ENCODE assay signal across 10 cellular contexts in the genomic region with DNA sequence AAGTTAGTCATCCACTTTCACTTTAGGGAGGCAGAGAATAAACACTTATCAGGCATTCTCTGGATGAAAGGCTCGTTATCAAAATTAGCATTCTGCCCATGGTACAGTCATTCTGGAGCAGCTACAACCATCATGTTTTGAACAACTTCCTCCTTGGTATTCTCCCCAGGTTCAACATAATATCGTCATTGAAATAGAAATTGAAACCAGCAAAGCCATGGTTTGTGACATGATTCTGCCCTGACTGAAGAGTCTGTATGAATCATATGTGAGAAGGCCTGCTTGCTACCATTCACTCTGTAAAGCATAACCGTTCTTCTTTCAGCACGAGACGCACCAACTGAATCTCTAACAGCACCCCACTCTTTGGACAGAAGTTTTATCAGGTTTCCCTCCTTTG.
DNase-seq lines count a peak whose midpoint lies in the region; ATAC-seq and TF ChIP-seq lines count a peak whose summit lies in the region.
"Had no signal": no experiment of that assay in that cellular context is flagged by ENCODE, and none has a peak within 500 bp of the region (broad histone marks: within the 10 kb centered on the region; RNA-seq: fewer than 3 reads in every experiment).

No MANE protein-coding gene starts in this region.

- H3K4me3 Mint-ChIP-seq in CD8-positive, alpha-beta T cell = peak overlapping the region; percentile 71
- peak overlapping the region; percentile 54 for H3K4me3 Mint-ChIP-seq in activated naive CD4-positive, alpha-beta T cell treated with anti-CD3 and anti-CD28 coated beads, Interleukin-2, amount 10 ng/mL, durations not matched to agents 7 days and 5 days
- H3K4me3 Mint-ChIP-seq: endodermal cell had no signal

- ATAC-seq in CD8-positive, alpha-beta T cell = peak; percentile 81
- ATAC-seq in HG03095 (IDR thresholded peaks at IDR 0.05; ENCODE audit: unreplicated experiment) = peak; percentile 96

- CTCF ChIA-PET in CD8-positive, alpha-beta T cell (lab: Charles Lee) = no interaction called here
- CTCF ChIA-PET in activated naive CD4-positive, alpha-beta T cell treated with anti-CD3 and anti-CD28 coated beads, Interleukin-2, amount 10 ng/mL, durations not matched to agents 7 days and 5 days (lab: Charles Lee) = no interaction called here

- intact Hi-C loops in CD8-positive, alpha-beta T cell (cut with DNase I, micrococcal nuclease) = loop anchor here (1.0 to 10.0 kb wide), 4 partner anchors 130 to 1411 kb away; no protein-coding TSS in a partner anchor
- intact Hi-C loops in esophagus squamous epithelium (cut with DNase I) = loop anchor here (10.0 kb wide), 1 partner anchor 311 kb away; no protein-coding TSS in a partner anchor

- H3K36me3 ChIP-seq in CD8-positive, alpha-beta T cell (ENCODE audit: insufficient read depth, low read length) = no peaks in the 10 kb centered on the region
- H3K36me3 ChIP-seq in esophagus squamous epithelium = no peaks in the 10 kb centered on the region
- H3K36me3 ChIP-seq: vagina had no signal

- no peaks in the 10 kb centered on the region for H3K9me3 Mint-ChIP-seq in CD8-positive, alpha-beta T cell
- no peaks in the 10 kb centered on the region for H3K9me3 Mint-ChIP-seq in activated naive CD4-positive, alpha-beta T cell treated with anti-CD3 and anti-CD28 coated beads, Interleukin-2, amount 10 ng/mL, durations not matched to agents 7 days and 5 days

- POLR2A ChIA-PET in CD8-positive, alpha-beta T cell (lab: Charles Lee) = no interaction called here

- H3K27ac ChIP-seq in CD8-positive, alpha-beta T cell (ENCODE audit: low read depth, low read length) = no peak overlapping the region
- H3K27ac ChIP-seq in esophagus squamous epithelium = no peak overlapping the region
- H3K27ac ChIP-seq: vagina had no signal

- H3K27me3 Mint-ChIP-seq in CD8-positive, alpha-beta T cell (ENCODE audit: low read depth) = no peaks in the 10 kb centered on the region
- no peaks in the 10 kb centered on the region for H3K27me3 Mint-ChIP-seq in activated naive CD4-positive, alpha-beta T cell treated with anti-CD3 and anti-CD28 coated beads, Interleukin-2, amount 10 ng/mL, durations not matched to agents 7 days and 5 days

- peaks cover 17% of the 10 kb centered on the region for H3K4me1 Mint-ChIP-seq in CD8-positive, alpha-beta T cell (ENCODE audit: low read depth)
- peaks cover 21% of the 10 kb centered on the region for H3K4me1 Mint-ChIP-seq in activated naive CD4-positive, alpha-beta T cell treated with anti-CD3 and anti-CD28 coated beads, Interleukin-2, amount 10 ng/mL, durations not matched to agents 7 days and 5 days
- H3K4me1 Mint-ChIP-seq: endodermal cell had no signal

- H3K36me3 Mint-ChIP-seq in CD8-positive, alpha-beta T cell = no peaks in the 10 kb centered on the region
- no peaks in the 10 kb centered on the region for H3K36me3 Mint-ChIP-seq in activated naive CD4-positive, alpha-beta T cell treated with anti-CD3 and anti-CD28 coated beads, Interleukin-2, amount 10 ng/mL, durations not matched to agents 7 days and 5 days

- H3K27ac Mint-ChIP-seq in CD8-positive, alpha-beta T cell = peak overlapping the region; percentile 85
- peak overlapping the region; percentile 92 for H3K27ac Mint-ChIP-seq in activated naive CD4-positive, alpha-beta T cell treated with anti-CD3 and anti-CD28 coated beads, Interleukin-2, amount 10 ng/mL, durations not matched to agents 7 days and 5 days
- H3K27ac Mint-ChIP-seq: endodermal cell had no signal

- no peak for DNase-seq in CD8-positive, alpha-beta T cell
- DNase-seq in GM19240 (ENCODE audit: insufficient read length, low spot score) (peak; percentile 29), DMS79 (lab: John Stamatoyannopoulos, UW) (no peak), D341Med (ENCODE audit: low spot score) (no peak), esophagus squamous epithelium (lab: John Stamatoyannopoulos, UW) (no peak), activated gamma-delta T cell (lab: John Stamatoyannopoulos, UW) (no peak)
- DNase-seq in activated naive CD4-positive, alpha-beta T cell treated with anti-CD3 and anti-CD28 coated beads, Interleukin-2, amount 10 ng/mL, durations not matched to agents 7 days and 5 days = peak; percentile 21
- DNase-seq: endodermal cell had no signal

- H3K9me3 ChIP-seq in CD8-positive, alpha-beta T cell (ENCODE audit: low read length) = no peaks in the 10 kb centered on the region
- no peaks in the 10 kb centered on the region for H3K9me3 ChIP-seq in esophagus squamous epithelium
- H3K9me3 ChIP-seq: vagina had no signal

- H3K4me1 ChIP-seq in CD8-positive, alpha-beta T cell (ENCODE audit: insufficient read depth, low read length) = peaks cover 10% of the 10 kb centered on the region
- H3K4me1 ChIP-seq in esophagus squamous epithelium = no peaks in the 10 kb centered on the region
- H3K4me1 ChIP-seq: vagina had no signal

- H3K4me3 ChIP-seq in CD8-positive, alpha-beta T cell (ENCODE audit: low read depth, low read length) = no peak overlapping the region
- peak overlapping the region in 1 of 4 donors; percentile 15 for H3K4me3 ChIP-seq in esophagus squamous epithelium
- H3K4me3 ChIP-seq: vagina had no signal

- TF ChIP-seq CTCF in CD8-positive, alpha-beta T cell (IDR thresholded peaks at IDR 0.05) = no peak
- TF ChIP-seq CTCF in esophagus squamous epithelium (IDR thresholded peaks at IDR 0.05) = no peak

- TF ChIP-seq POLR2A in esophagus squamous epithelium (IDR thresholded peaks at IDR 0.05) = no peak

- H3K27me3 ChIP-seq in CD8-positive, alpha-beta T cell (ENCODE audit: insufficient read depth, low read length) = no peaks in the 10 kb centered on the region
- H3K27me3 ChIP-seq in esophagus squamous epithelium = no peaks in the 10 kb centered on the region
- H3K27me3 ChIP-seq: vagina had no signal

- WGBS in esophagus squamous epithelium, 2 donors = 47 to 52% methylated on average over 4 to 5 of the region's 5 CpGs

Comparison
In these comparisons a context has a peak if more than half of its experiments do, and no peak if none do; other contexts are left out.
1. DNase-seq: peak in GM19240 (single experiment) and activated naive CD4-positive, alpha-beta T cell treated with anti-CD3 and anti-CD28 coated beads, Interleukin-2, amount 10 ng/mL, durations not matched to agents 7 days and 5 days (single experiment); none in CD8-positive, alpha-beta T cell (0 of 7), DMS79 (single experiment), D341Med (single experiment), esophagus squamous epithelium (single experiment) and activated gamma-delta T cell (single experiment).